Comparison of ENCODE assay signal across 1 cellular context in the genomic region with DNA sequence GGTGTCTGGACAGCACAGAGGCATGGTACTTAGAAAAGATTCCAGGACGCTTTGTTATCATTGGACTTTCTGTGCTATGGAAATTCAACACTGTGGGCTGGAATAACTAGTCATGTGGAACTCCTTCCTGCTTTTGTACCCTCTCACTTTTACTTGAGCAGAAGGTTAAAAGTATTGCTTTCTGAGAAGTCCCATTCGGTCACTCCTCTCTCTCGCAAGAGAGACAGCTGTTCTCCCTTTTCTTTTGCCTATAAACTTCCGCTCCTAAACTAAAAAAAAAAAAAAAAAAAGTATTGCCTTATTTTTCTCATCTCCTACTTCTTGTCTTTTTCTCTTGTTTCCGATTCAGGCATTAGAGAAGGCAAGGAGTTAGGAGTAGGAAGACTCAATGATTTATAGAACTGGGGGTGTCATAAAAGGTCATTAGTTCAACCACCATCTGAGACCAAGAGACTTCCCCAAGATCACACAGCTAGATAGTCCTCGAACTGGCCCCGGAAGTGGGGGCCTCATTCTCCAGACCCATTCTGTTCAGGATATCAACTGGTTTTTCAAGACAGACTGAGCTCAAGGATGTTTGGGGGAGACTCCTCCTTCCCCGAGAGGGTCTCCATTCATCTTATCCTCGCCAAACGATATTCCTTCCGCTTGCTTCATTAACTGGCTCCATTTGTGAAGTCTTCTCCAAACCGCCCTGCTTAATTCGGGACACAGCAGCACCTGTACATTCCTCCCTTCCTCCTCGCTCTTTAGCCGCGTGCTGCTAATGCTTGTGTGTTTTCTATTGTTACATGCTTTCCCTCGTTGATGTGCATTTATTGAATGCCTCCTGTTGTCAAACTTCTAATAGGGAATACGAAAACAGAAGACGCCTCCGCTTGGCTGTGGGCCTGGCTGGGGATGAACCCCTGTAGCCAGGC.
TF ChIP-seq lines count a peak whose summit lies in the region.

No MANE protein-coding gene starts in this region.

TF ChIP-seq in GM12878, 131 proteins besides CTCF, POLR2A, EP300 and RAD21 (continued from another document and continues in another):
- no peak for TF ChIP-seq HSF1 (IDR thresholded peaks at IDR 0.05; ENCODE audit: low read depth, low read length)
- no peak for TF ChIP-seq TBL1XR1 (IDR thresholded peaks at IDR 0.05; ENCODE audit: low read depth, low read length)
- no peak for TF ChIP-seq STAT3 (IDR thresholded peaks at IDR 0.05; ENCODE audit: low read depth, low read length)
- TF ChIP-seq JUNB (IDR thresholded peaks at IDR 0.05), result no peak
- no peak for TF ChIP-seq SREBF1 (IDR thresholded peaks at IDR 0.05; ENCODE audit: low read length)
- TF ChIP-seq MYB (IDR thresholded peaks at IDR 0.05; ENCODE audit: borderline replicate concordance, low read depth, low read length), result no peak
- TF ChIP-seq SMAD1 (IDR thresholded peaks at IDR 0.05; ENCODE audit: low read depth, partially characterized antibody), result peak; percentile 36
- TF ChIP-seq, protein P1, sequence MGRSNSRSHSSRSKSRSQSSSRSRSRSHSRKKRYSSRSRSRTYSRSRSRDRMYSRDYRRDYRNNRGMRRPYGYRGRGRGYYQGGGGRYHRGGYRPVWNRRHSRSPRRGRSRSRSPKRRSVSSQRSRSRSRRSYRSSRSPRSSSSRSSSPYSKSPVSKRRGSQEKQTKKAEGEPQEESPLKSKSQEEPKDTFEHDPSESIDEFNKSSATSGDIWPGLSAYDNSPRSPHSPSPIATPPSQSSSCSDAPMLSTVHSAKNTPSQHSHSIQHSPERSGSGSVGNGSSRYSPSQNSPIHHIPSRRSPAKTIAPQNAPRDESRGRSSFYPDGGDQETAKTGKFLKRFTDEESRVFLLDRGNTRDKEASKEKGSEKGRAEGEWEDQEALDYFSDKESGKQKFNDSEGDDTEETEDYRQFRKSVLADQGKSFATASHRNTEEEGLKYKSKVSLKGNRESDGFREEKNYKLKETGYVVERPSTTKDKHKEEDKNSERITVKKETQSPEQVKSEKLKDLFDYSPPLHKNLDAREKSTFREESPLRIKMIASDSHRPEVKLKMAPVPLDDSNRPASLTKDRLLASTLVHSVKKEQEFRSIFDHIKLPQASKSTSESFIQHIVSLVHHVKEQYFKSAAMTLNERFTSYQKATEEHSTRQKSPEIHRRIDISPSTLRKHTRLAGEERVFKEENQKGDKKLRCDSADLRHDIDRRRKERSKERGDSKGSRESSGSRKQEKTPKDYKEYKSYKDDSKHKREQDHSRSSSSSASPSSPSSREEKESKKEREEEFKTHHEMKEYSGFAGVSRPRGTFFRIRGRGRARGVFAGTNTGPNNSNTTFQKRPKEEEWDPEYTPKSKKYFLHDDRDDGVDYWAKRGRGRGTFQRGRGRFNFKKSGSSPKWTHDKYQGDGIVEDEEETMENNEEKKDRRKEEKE (IDR thresholded peaks at IDR 0.05), result no peak
- TF ChIP-seq CHD1 (IDR thresholded peaks at IDR 0.05; ENCODE audit: low read depth, low read length), result no peak
- no peak; the same call in 1 of the 2 replicates for TF ChIP-seq FOXM1 (IDR thresholded peaks at IDR 0.05; ENCODE audit: low read depth, low read length)
- TF ChIP-seq ZZZ3 (IDR thresholded peaks at IDR 0.05; ENCODE audit: control insufficient read depth, insufficient read length, low read depth), result no peak
- no peak; the same call in 1 of the 2 replicates for TF ChIP-seq MAX (IDR thresholded peaks at IDR 0.05; ENCODE audit: low read depth, low read length)
- no peak for TF ChIP-seq SIN3A (IDR thresholded peaks at IDR 0.05; ENCODE audit: low read depth, low read length)
- peak; percentile 71; the same call in 1 of the 2 replicates for TF ChIP-seq ZNF384 (IDR thresholded peaks at IDR 0.05; ENCODE audit: borderline replicate concordance, low read depth, low read length)
- TF ChIP-seq TAF1 (IDR thresholded peaks at IDR 0.05; ENCODE audit: borderline replicate concordance, low read depth, low read length), result no peak
- TF ChIP-seq, protein P2, sequence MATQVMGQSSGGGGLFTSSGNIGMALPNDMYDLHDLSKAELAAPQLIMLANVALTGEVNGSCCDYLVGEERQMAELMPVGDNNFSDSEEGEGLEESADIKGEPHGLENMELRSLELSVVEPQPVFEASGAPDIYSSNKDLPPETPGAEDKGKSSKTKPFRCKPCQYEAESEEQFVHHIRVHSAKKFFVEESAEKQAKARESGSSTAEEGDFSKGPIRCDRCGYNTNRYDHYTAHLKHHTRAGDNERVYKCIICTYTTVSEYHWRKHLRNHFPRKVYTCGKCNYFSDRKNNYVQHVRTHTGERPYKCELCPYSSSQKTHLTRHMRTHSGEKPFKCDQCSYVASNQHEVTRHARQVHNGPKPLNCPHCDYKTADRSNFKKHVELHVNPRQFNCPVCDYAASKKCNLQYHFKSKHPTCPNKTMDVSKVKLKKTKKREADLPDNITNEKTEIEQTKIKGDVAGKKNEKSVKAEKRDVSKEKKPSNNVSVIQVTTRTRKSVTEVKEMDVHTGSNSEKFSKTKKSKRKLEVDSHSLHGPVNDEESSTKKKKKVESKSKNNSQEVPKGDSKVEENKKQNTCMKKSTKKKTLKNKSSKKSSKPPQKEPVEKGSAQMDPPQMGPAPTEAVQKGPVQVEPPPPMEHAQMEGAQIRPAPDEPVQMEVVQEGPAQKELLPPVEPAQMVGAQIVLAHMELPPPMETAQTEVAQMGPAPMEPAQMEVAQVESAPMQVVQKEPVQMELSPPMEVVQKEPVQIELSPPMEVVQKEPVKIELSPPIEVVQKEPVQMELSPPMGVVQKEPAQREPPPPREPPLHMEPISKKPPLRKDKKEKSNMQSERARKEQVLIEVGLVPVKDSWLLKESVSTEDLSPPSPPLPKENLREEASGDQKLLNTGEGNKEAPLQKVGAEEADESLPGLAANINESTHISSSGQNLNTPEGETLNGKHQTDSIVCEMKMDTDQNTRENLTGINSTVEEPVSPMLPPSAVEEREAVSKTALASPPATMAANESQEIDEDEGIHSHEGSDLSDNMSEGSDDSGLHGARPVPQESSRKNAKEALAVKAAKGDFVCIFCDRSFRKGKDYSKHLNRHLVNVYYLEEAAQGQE (IDR thresholded peaks at IDR 0.05; ENCODE audit: low read depth, low read length), result no peak
- TF ChIP-seq ZNF24 (IDR thresholded peaks at IDR 0.05), result no peak
- TF ChIP-seq, protein P3, sequence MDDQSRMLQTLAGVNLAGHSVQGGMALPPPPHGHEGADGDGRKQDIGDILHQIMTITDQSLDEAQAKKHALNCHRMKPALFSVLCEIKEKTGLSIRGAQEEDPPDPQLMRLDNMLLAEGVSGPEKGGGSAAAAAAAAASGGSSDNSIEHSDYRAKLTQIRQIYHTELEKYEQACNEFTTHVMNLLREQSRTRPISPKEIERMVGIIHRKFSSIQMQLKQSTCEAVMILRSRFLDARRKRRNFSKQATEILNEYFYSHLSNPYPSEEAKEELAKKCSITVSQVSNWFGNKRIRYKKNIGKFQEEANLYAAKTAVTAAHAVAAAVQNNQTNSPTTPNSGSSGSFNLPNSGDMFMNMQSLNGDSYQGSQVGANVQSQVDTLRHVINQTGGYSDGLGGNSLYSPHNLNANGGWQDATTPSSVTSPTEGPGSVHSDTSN (IDR thresholded peaks at IDR 0.05; ENCODE audit: insufficient replicate concordance, low read depth, low read length), result no peak
- 0 out of 2 replicates have a peak, but pooled peaks have one; percentile 5 for TF ChIP-seq DPF2 (IDR thresholded peaks at IDR 0.05)
- TF ChIP-seq, protein P4, sequence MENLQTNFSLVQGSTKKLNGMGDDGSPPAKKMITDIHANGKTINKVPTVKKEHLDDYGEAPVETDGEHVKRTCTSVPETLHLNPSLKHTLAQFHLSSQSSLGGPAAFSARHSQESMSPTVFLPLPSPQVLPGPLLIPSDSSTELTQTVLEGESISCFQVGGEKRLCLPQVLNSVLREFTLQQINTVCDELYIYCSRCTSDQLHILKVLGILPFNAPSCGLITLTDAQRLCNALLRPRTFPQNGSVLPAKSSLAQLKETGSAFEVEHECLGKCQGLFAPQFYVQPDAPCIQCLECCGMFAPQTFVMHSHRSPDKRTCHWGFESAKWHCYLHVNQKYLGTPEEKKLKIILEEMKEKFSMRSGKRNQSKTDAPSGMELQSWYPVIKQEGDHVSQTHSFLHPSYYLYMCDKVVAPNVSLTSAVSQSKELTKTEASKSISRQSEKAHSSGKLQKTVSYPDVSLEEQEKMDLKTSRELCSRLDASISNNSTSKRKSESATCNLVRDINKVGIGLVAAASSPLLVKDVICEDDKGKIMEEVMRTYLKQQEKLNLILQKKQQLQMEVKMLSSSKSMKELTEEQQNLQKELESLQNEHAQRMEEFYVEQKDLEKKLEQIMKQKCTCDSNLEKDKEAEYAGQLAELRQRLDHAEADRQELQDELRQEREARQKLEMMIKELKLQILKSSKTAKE (IDR thresholded peaks at IDR 0.05; ENCODE audit: low read depth, poor library complexity, severe bottlenecking), result peak; percentile 55
- TF ChIP-seq POLR2AphosphoS5 (IDR thresholded peaks at IDR 0.05; ENCODE audit: low read length), result peak; percentile 73
- TF ChIP-seq POU2F2 (IDR thresholded peaks at IDR 0.05; ENCODE audit: borderline replicate concordance, low read depth, low read length), result no peak
- no peak for TF ChIP-seq MYC (IDR thresholded peaks at IDR 0.05; ENCODE audit: insufficient read depth, insufficient read length, insufficient replicate concordance, low read length, severe bottlenecking)
- TF ChIP-seq EGR1 (IDR thresholded peaks at IDR 0.05; ENCODE audit: borderline replicate concordance in 1 of 2, low read depth in 2 of 2, low read length in 2 of 2), result no peak
- no peak for TF ChIP-seq KAT2A (conservative IDR thresholded peaks at IDR 0.05; ENCODE audit: control insufficient read depth, low read depth, low read length)
- TF ChIP-seq POLR2AphosphoS2 (IDR thresholded peaks at IDR 0.05; ENCODE audit: low read depth, low read length), result 0 out of 2 replicates have a peak, but pooled peaks have one; percentile 4
- no peak for TF ChIP-seq SMC3 (IDR thresholded peaks at IDR 0.05; ENCODE audit: borderline replicate concordance, low read length)
- no peak for TF ChIP-seq NRF1 (conservative IDR thresholded peaks at IDR 0.05; ENCODE audit: low read depth, low read length)
- TF ChIP-seq ZNF207 (IDR thresholded peaks at IDR 0.05; ENCODE audit: borderline replicate concordance), result 0 out of 2 replicates have a peak, but pooled peaks have one; percentile 75
- TF ChIP-seq SIX5 (IDR thresholded peaks at IDR 0.05; ENCODE audit: low read depth, low read length, severe bottlenecking), result no peak
- no peak for TF ChIP-seq STAT1 (conservative IDR thresholded peaks at IDR 0.05)
- no peak for TF ChIP-seq ASH2L (IDR thresholded peaks at IDR 0.05; ENCODE audit: borderline replicate concordance, low read depth)
- TF ChIP-seq IKZF2 (IDR thresholded peaks at IDR 0.05), result peak in 1 of 2 experiments; percentile 41; a peak in 3 of 4 replicates
- TF ChIP-seq LARP7 (IDR thresholded peaks at IDR 0.05), result no peak
- no peak for TF ChIP-seq MEF2A (IDR thresholded peaks at IDR 0.05; ENCODE audit: insufficient read depth, low read depth, low read length)
- no peak for TF ChIP-seq RB1 (IDR thresholded peaks at IDR 0.05; ENCODE audit: borderline replicate concordance)
- TF ChIP-seq GABPA (IDR thresholded peaks at IDR 0.05; ENCODE audit: low read depth), result 0 out of 2 replicates have a peak, but pooled peaks have one; percentile 49
- TF ChIP-seq ELK1 (IDR thresholded peaks at IDR 0.05; ENCODE audit: low read depth, low read length), result no peak
- TF ChIP-seq TARDBP (IDR thresholded peaks at IDR 0.05; ENCODE audit: borderline replicate concordance), result no peak
- TF ChIP-seq, protein P5, sequence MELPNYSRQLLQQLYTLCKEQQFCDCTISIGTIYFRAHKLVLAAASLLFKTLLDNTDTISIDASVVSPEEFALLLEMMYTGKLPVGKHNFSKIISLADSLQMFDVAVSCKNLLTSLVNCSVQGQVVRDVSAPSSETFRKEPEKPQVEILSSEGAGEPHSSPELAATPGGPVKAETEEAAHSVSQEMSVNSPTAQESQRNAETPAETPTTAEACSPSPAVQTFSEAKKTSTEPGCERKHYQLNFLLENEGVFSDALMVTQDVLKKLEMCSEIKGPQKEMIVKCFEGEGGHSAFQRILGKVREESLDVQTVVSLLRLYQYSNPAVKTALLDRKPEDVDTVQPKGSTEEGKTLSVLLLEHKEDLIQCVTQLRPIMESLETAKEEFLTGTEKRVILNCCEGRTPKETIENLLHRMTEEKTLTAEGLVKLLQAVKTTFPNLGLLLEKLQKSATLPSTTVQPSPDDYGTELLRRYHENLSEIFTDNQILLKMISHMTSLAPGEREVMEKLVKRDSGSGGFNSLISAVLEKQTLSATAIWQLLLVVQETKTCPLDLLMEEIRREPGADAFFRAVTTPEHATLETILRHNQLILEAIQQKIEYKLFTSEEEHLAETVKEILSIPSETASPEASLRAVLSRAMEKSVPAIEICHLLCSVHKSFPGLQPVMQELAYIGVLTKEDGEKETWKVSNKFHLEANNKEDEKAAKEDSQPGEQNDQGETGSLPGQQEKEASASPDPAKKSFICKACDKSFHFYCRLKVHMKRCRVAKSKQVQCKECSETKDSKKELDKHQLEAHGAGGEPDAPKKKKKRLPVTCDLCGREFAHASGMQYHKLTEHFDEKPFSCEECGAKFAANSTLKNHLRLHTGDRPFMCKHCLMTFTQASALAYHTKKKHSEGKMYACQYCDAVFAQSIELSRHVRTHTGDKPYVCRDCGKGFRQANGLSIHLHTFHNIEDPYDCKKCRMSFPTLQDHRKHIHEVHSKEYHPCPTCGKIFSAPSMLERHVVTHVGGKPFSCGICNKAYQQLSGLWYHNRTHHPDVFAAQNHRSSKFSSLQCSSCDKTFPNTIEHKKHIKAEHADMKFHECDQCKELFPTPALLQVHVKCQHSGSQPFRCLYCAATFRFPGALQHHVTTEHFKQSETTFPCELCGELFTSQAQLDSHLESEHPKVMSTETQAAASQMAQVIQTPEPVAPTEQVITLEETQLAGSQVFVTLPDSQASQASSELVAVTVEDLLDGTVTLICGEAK (IDR thresholded peaks at IDR 0.05; ENCODE audit: borderline replicate concordance), result peak; percentile 46; the same call in 1 of the 2 replicates
- TF ChIP-seq SREBF2 (IDR thresholded peaks at IDR 0.05; ENCODE audit: low read length), result no peak
- TF ChIP-seq NFIC (IDR thresholded peaks at IDR 0.05; ENCODE audit: low read depth, low read length), result peak; percentile 74
- 0 out of 2 replicates have a peak, but pooled peaks have one; percentile 2 for TF ChIP-seq BCL11A (IDR thresholded peaks at IDR 0.05; ENCODE audit: low read depth, low read length)
